ENCODE assay signal across 9 cellular contexts in genomic region chr1:36553591-36554417, GRCh38.
DNase-seq lines count a peak whose midpoint lies in the region; ATAC-seq and TF ChIP-seq lines count a peak whose summit lies in the region.
"Had no signal": no experiment of that assay in that cellular context is flagged by ENCODE, and none has a peak within 500 bp of the region (broad histone marks: within the 10 kb centered on the region; RNA-seq: fewer than 3 reads in every experiment).

No MANE protein-coding gene starts in this region.

- H3K79me2 ChIP-seq in parathyroid adenoma: no peaks in the 10 kb centered on the region

- no peaks in the 10 kb centered on the region for H3K9me3 Mint-ChIP-seq in activated T-helper 17 cell treated with anti-CD3 and anti-CD28 coated beads, Interleukin-2, amount 50 U/mL, for 72 hours
- H3K9me3 Mint-ChIP-seq: T-helper 1 cell treated with Interleukin-12 subunit alpha and Interleukin-12 subunit beta and Interleukin-4 antibody, amounts not matched to agents 30 μg/mL and 1 μg/mL, for 36 hours had no signal

- peaks cover 73% of the 10 kb centered on the region for H3K27me3 ChIP-seq in gastroesophageal sphincter
- H3K27me3 ChIP-seq in parathyroid adenoma (ENCODE audit: control insufficient read depth, insufficient read depth, low read length): peaks cover 3% of the 10 kb centered on the region
- H3K27me3 ChIP-seq in transverse colon: peaks cover 50% of the 10 kb centered on the region

- H3K27ac Mint-ChIP-seq in activated T-helper 17 cell treated with anti-CD3 and anti-CD28 coated beads, Interleukin-2, amount 50 U/mL, for 72 hours: no peak overlapping the region
- H3K27ac Mint-ChIP-seq: T-helper 1 cell treated with Interleukin-12 subunit alpha and Interleukin-12 subunit beta and Interleukin-4 antibody, amounts not matched to agents 30 μg/mL and 1 μg/mL, for 36 hours had no signal

- no peak overlapping the region for H3K9ac ChIP-seq in parathyroid adenoma

- H3K4me3 ChIP-seq in gastroesophageal sphincter: no peak overlapping the region
- H3K4me3 ChIP-seq in parathyroid adenoma (ENCODE audit: low read depth, low read length): no peak overlapping the region
- no peak overlapping the region for H3K4me3 ChIP-seq in transverse colon

- no peak overlapping the region for H3K27ac ChIP-seq in gastroesophageal sphincter
- no peak overlapping the region for H3K27ac ChIP-seq in parathyroid adenoma
- no peak overlapping the region for H3K27ac ChIP-seq in transverse colon

- H3K4me1 ChIP-seq in gastroesophageal sphincter (no peaks in the 10 kb centered on the region), parathyroid adenoma (no peaks in the 10 kb centered on the region), transverse colon (no peaks in the 10 kb centered on the region)

- H3K9me3 ChIP-seq in gastroesophageal sphincter: no peaks in the 10 kb centered on the region
- H3K9me3 ChIP-seq in parathyroid adenoma (ENCODE audit: control insufficient read depth, low read length): no peaks in the 10 kb centered on the region
- H3K9me3 ChIP-seq in transverse colon: no peaks in the 10 kb centered on the region

- 17 to 47% methylated on average over 1 to 3 of the region's 20 CpGs for WGBS in gastroesophageal sphincter (ENCODE audit: low coverage in 1 of 2), 2 donors
- WGBS in transverse colon (ENCODE audit: low coverage in 1 of 2), 2 donors: 15 to 17% methylated on average over 1 to 20 of the region's 20 CpGs

- ATAC-seq in activated T-helper 17 cell treated with anti-CD3 and anti-CD28 coated beads, Interleukin-2, amount 50 U/mL, for 72 hours (replicated peaks): peak; percentile 80
- no peak for ATAC-seq in gastroesophageal sphincter

- no peaks in the 10 kb centered on the region for H3K4me1 Mint-ChIP-seq in activated T-helper 17 cell treated with anti-CD3 and anti-CD28 coated beads, Interleukin-2, amount 50 U/mL, for 72 hours

- in situ Hi-C loops in transverse colon (cut with MboI; ENCODE audit: low pct_ligation_motif_present in 1 of 4, low pct_unique_long_range_greater_than_20kb in 1 of 4, low sequenced_read_pairs in 3 of 4): no loop called here

- DNase-seq in DMS53 (lab: John Stamatoyannopoulos, UW) (peak; percentile 83), M059J (ENCODE audit: low read depth) (peak; percentile 60), RPMI8226 (peak; percentile 87), transverse colon (peak; percentile 44), OCI-M2 (lab: John Stamatoyannopoulos, UW; ENCODE audit: unreplicated experiment) (no peak)

- TF ChIP-seq EP300 in gastroesophageal sphincter (IDR thresholded peaks at IDR 0.05) (no peak), transverse colon (IDR thresholded peaks at IDR 0.05; ENCODE audit: low read depth) (no peak)

- intact Hi-C loops in transverse colon (cut with DNase I; ENCODE audit: low total_unique reads): no loop called here

- no peak for TF ChIP-seq POLR2A in gastroesophageal sphincter (IDR thresholded peaks at IDR 0.05)
- no peak for TF ChIP-seq POLR2A in transverse colon (IDR thresholded peaks at IDR 0.05)

- no peak overlapping the region for H3K4me2 ChIP-seq in parathyroid adenoma (ENCODE audit: low read length)

- TF ChIP-seq CTCF in gastroesophageal sphincter (IDR thresholded peaks at IDR 0.05): peak in 3 of 4 experiments; percentile 12 to 56 (median 29)
- TF ChIP-seq CTCF in parathyroid adenoma (IDR thresholded peaks at IDR 0.05): peak; percentile 29
- peak; percentile 24 to 60 (median 41) for TF ChIP-seq CTCF in transverse colon (IDR thresholded peaks at IDR 0.05)

- H2AFZ ChIP-seq in parathyroid adenoma: no peak overlapping the region

- H3K27me3 Mint-ChIP-seq in activated T-helper 17 cell treated with anti-CD3 and anti-CD28 coated beads, Interleukin-2, amount 50 U/mL, for 72 hours: peaks cover 43% of the 10 kb centered on the region

- H3K36me3 Mint-ChIP-seq in activated T-helper 17 cell treated with anti-CD3 and anti-CD28 coated beads, Interleukin-2, amount 50 U/mL, for 72 hours (ENCODE audit: low read depth): no peaks in the 10 kb centered on the region

- no peak overlapping the region for H3K4me3 Mint-ChIP-seq in activated T-helper 17 cell treated with anti-CD3 and anti-CD28 coated beads, Interleukin-2, amount 50 U/mL, for 72 hours
- H3K4me3 Mint-ChIP-seq: T-helper 1 cell treated with Interleukin-12 subunit alpha and Interleukin-12 subunit beta and Interleukin-4 antibody, amounts not matched to agents 30 μg/mL and 1 μg/mL, for 36 hours had no signal

- H3K36me3 ChIP-seq in gastroesophageal sphincter: no peaks in the 10 kb centered on the region
- no peaks in the 10 kb centered on the region for H3K36me3 ChIP-seq in parathyroid adenoma (ENCODE audit: control insufficient read depth, insufficient read depth, low read length)
- no peaks in the 10 kb centered on the region for H3K36me3 ChIP-seq in transverse colon
